In genomic region chr22:19062139-19062789, GRCh38 we compare ENCODE assay signal across 24 cellular contexts. TPM values are rescaled to one million over a fixed set of nuclear protein-coding genes. Genes with fewer than 3 reads are reported as not detected.
A peak's percentile ranks its signal among the peaks of the same experiment; 100 is the strongest.
DNase-seq lines count a peak whose midpoint lies in the region; ATAC-seq, FAIRE-seq and TF ChIP-seq lines count a peak whose summit lies in the region.
"Had no signal": no experiment of that assay in that cellular context is flagged by ENCODE, and none has a peak within 500 bp of the region (broad histone marks: within the 10 kb centered on the region; RNA-seq: fewer than 3 reads in every experiment).

No MANE protein-coding gene starts in this region.

- H3K4me3 Mint-ChIP-seq in activated CD8-positive, alpha-beta memory T cell treated with anti-CD3 and anti-CD28 coated beads, Interleukin-2, amount 10 ng/mL, durations not matched to agents 7 days and 5 days: no peak overlapping the region
- H3K4me3 Mint-ChIP-seq: T-helper 1 cell treated with Interleukin-12 subunit alpha and Interleukin-12 subunit beta and Interleukin-4 antibody, amounts not matched to agents 30 μg/mL and 1 μg/mL, for 36 hours; WTC11 had no signal

- no peak for TF ChIP-seq EP300 in HepG2 (IDR thresholded peaks at IDR 0.05; ENCODE audit: low read depth in 2 of 2, low read length in 2 of 2)
- TF ChIP-seq EP300 in HepG2 (CRISPR knock-in tag; IDR thresholded peaks at IDR 0.05; ENCODE audit: borderline replicate concordance): no peak

- H3K4me2 ChIP-seq in HepG2 (ENCODE audit: low read depth, low read length): no peak overlapping the region
- H3K4me2 ChIP-seq: A549, BLaER1 had no signal

- no TSS peak for BruUV-seq in HepG2 (replicated peaks; lab: Mats Ljungman, UMichigan)

- H3K27ac ChIP-seq in HepG2 (ENCODE audit: extremely low read length, insufficient read depth, low read length): no peak overlapping the region
- no peak overlapping the region for H3K27ac ChIP-seq in spleen
- H3K27ac ChIP-seq: A549, BLaER1, ovary, SJCRH30 had no signal

- H3K79me2 ChIP-seq in HepG2 (ENCODE audit: insufficient read depth, low read length): no peaks in the 10 kb centered on the region

- CTCF ChIA-PET in activated CD8-positive, alpha-beta memory T cell treated with anti-CD3 and anti-CD28 coated beads, Interleukin-2, amount 10 ng/mL, durations not matched to agents 7 days and 5 days (lab: Charles Lee): no interaction called here
- CTCF ChIA-PET in HepG2 (lab: Yijun Ruan, JAX; ENCODE audit: low intra/inter-chr PET ratio, low total read pairs): no interaction called here

- ATAC-seq in activated CD8-positive, alpha-beta memory T cell treated with anti-CD3 and anti-CD28 coated beads, Interleukin-2, amount 10 ng/mL, durations not matched to agents 7 days and 5 days: no peak
- ATAC-seq in HepG2 (no peak), HG03457 (IDR thresholded peaks at IDR 0.05; ENCODE audit: unreplicated experiment) (no peak)
- ATAC-seq: A549, GM12878, WTC11 had no signal

- H3K9me3 ChIP-seq in HepG2 (ENCODE audit: low read length): no peaks in the 10 kb centered on the region
- H3K9me3 ChIP-seq in spleen: no peaks in the 10 kb centered on the region
- H3K9me3 ChIP-seq: A549, BLaER1, ovary, SJCRH30 had no signal

- H2AFZ ChIP-seq in HepG2 (ENCODE audit: low read length): no peak overlapping the region

- H3K4me3 ChIP-seq in HepG2 (replicated peaks in 1 of 3; ENCODE audit: insufficient read depth in 1 of 3, low read depth in 2 of 3, low read length in 3 of 3) (no peak overlapping the region), spleen (no peak overlapping the region)
- H3K4me3 ChIP-seq: A549, BLaER1, GM12878, ovary, SJCRH30 had no signal

- POLR2A ChIA-PET in HepG2 (lab: Yijun Ruan, JAX): no interaction called here

- no peak overlapping the region for H3K27ac Mint-ChIP-seq in activated CD8-positive, alpha-beta memory T cell treated with anti-CD3 and anti-CD28 coated beads, Interleukin-2, amount 10 ng/mL, durations not matched to agents 7 days and 5 days
- H3K27ac Mint-ChIP-seq: activated T-helper 2 cell treated with anti-CD3 and anti-CD28 coated beads, Interferon-gamma antibody, Interleukin-2, Interleukin-4, amounts not matched to agents 10 μg/mL and 5 μg/mL and 100 μg/mL, durations not matched to agents 14 hours and 24 hours and 36 hours; T-helper 1 cell treated with Interleukin-12 subunit alpha and Interleukin-12 subunit beta and Interleukin-4 antibody, amounts not matched to agents 30 μg/mL and 1 μg/mL, for 36 hours; WTC11 had no signal

- TF ChIP-seq POLR2A in HepG2 (IDR thresholded peaks at IDR 0.05; ENCODE audit: insufficient read depth in 1 of 2, low read depth in 2 of 2, low read length in 2 of 2): no peak
- TF ChIP-seq POLR2A in spleen (IDR thresholded peaks at IDR 0.05): no peak

- H3K9ac ChIP-seq in HepG2 (ENCODE audit: insufficient read depth, low read depth, low read length): no peak overlapping the region
- H3K9ac ChIP-seq: BLaER1 had no signal

- TF ChIP-seq CTCF in HepG2 (CRISPR knock-in tag; IDR thresholded peaks at IDR 0.05) (no peak), spleen (IDR thresholded peaks at IDR 0.05 in 8 of 11, conservative IDR thresholded peaks at IDR 0.05 in 3 of 11) (no peak)

- intact Hi-C loops in HepG2 (cut with micrococcal nuclease; ENCODE audit: unreplicated experiment) (no loop called here), spleen (cut with DNase I; ENCODE audit: low total_unique reads) (no loop called here)

- TF ChIP-seq RAD21 in HepG2 (CRISPR knock-in tag; IDR thresholded peaks at IDR 0.05): no peak

- no peaks in the 10 kb centered on the region for H4K20me1 ChIP-seq in HepG2 (ENCODE audit: insufficient read depth, low read length)

- DNase-seq in activated effector memory CD4-positive, alpha-beta T cell treated with anti-CD3 and anti-CD28 coated beads, Interleukin-2, amount 50 U/mL, for 16 hours: peak; percentile 28
- no peak for DNase-seq in activated effector memory CD4-positive, alpha-beta T cell treated with Interleukin-2 at 50 U/mL for 16 hours
- peak; percentile 11 for DNase-seq in activated CD8-positive, alpha-beta memory T cell treated with anti-CD3 and anti-CD28 coated beads, Interleukin-2, amount 10 ng/mL, durations not matched to agents 7 days and 5 days
- no peak for DNase-seq in HepG2 (ENCODE audit: low spot score)
- DNase-seq in spleen: peak; percentile 63
- DNase-seq in NCI-H1092 treated with DMSO at 0.1 percent for 48 hours (lab: John Stamatoyannopoulos, UW): no peak
- DNase-seq in activated CD4-positive, alpha-beta T cell treated with anti-CD3 and anti-CD28 coated beads, Interleukin-2, amount 50 U/mL, for 48 hours: no peak
- DNase-seq: amniotic stem cell; effector memory CD4-positive, alpha-beta T cell; GF-D8; GOT3; NCI-H146; NCI-H748 treated with DMSO at 0.1 percent for 48 hours; ovary; SJCRH30 had no signal

- no peaks in the 10 kb centered on the region for H3K4me1 Mint-ChIP-seq in activated CD8-positive, alpha-beta memory T cell treated with anti-CD3 and anti-CD28 coated beads, Interleukin-2, amount 10 ng/mL, durations not matched to agents 7 days and 5 days
- H3K4me1 Mint-ChIP-seq: WTC11 had no signal

- FAIRE-seq in HepG2 (lab: Jason Lieb, UNC): no peak
- FAIRE-seq: A549, GM12878, GM19239, urothelium cell line had no signal

- 82% methylated on average over 10 of the region's 11 CpGs for WGBS in HepG2 (ENCODE audit: low lambda C conversion rate)
- WGBS in spleen, 5 donors: 71 to 85% (median 84%) methylated on average over 11 of the region's 11 CpGs

- H3K36me3 ChIP-seq in HepG2 (replicated peaks in 1 of 2; ENCODE audit: control insufficient read depth in 1 of 2, insufficient read depth in 2 of 2, low read length in 2 of 2): peaks cover 33 to 88% of the 10 kb centered on the region in 2 experiments
- H3K36me3 ChIP-seq in spleen: peaks cover 0 to 100% (median 95%) of the 10 kb centered on the region in 6 donors
- H3K36me3 ChIP-seq: ovary had no signal

- H3K27me3 Mint-ChIP-seq in activated CD8-positive, alpha-beta memory T cell treated with anti-CD3 and anti-CD28 coated beads, Interleukin-2, amount 10 ng/mL, durations not matched to agents 7 days and 5 days: no peaks in the 10 kb centered on the region

- H3K27me3 ChIP-seq in HepG2 (ENCODE audit: control insufficient read depth in 1 of 2, insufficient read depth in 2 of 2, low read length in 2 of 2) (no peaks in the 10 kb centered on the region), spleen (replicated peaks in 1 of 7) (no peaks in the 10 kb centered on the region)
- H3K27me3 ChIP-seq: BLaER1, ovary, SJCRH30 had no signal

- no peaks in the 10 kb centered on the region for H3K9me3 Mint-ChIP-seq in activated CD8-positive, alpha-beta memory T cell treated with anti-CD3 and anti-CD28 coated beads, Interleukin-2, amount 10 ng/mL, durations not matched to agents 7 days and 5 days (ENCODE audit: low read depth)
- H3K9me3 Mint-ChIP-seq: activated T-helper 2 cell treated with anti-CD3 and anti-CD28 coated beads, Interferon-gamma antibody, Interleukin-2, Interleukin-4, amounts not matched to agents 10 μg/mL and 5 μg/mL and 100 μg/mL, durations not matched to agents 14 hours and 24 hours and 36 hours; T-helper 1 cell treated with Interleukin-12 subunit alpha and Interleukin-12 subunit beta and Interleukin-4 antibody, amounts not matched to agents 30 μg/mL and 1 μg/mL, for 36 hours; WTC11 had no signal

- H3K4me1 ChIP-seq in HepG2 (ENCODE audit: insufficient read depth, low read length) (peaks cover 11% of the 10 kb centered on the region; the same call in 1 of the 2 replicates), spleen (no peaks in the 10 kb centered on the region)
- H3K4me1 ChIP-seq: BLaER1, SJCRH30 had no signal

- H3K36me3 Mint-ChIP-seq in activated CD8-positive, alpha-beta memory T cell treated with anti-CD3 and anti-CD28 coated beads, Interleukin-2, amount 10 ng/mL, durations not matched to agents 7 days and 5 days: peaks cover 35% of the 10 kb centered on the region

- in situ Hi-C loops in HepG2 (cut with HindIII; ENCODE audit: extremely low pct_ligation_motif_present, low pct_unique_long_range_greater_than_20kb): no loop called here

TF ChIP-seq in HepG2, 621 proteins besides CTCF, POLR2A, EP300 and RAD21 (continues in another document):
- TF ChIP-seq SP1 (IDR thresholded peaks at IDR 0.05) (no peak), SP1 (CRISPR knock-in tag; IDR thresholded peaks at IDR 0.05) (no peak), ZNF780A (CRISPR knock-in tag; IDR thresholded peaks at IDR 0.05) (no peak), SRSF9 (IDR thresholded peaks at IDR 0.05; ENCODE audit: borderline replicate concordance, insufficient read depth, low read depth, low read length, poor library complexity, severe bottlenecking) (no peak), FOXK1 (CRISPR knock-in tag; IDR thresholded peaks at IDR 0.05; ENCODE audit: borderline replicate concordance, low read depth) (no peak), RBM22 (optimal IDR thresholded peaks at IDR 0.05; ENCODE audit: low read length) (peak; percentile 21), SATB2 (CRISPR knock-in tag; IDR thresholded peaks at IDR 0.05) (no peak)

RNA-seq across cellular contexts. Expression of gene DGCR2, which starts 59.9 kb away (rescaled TPM):
- 10 to 100 TPM; 27.8 TPM for total RNA-seq in activated CD8-positive, alpha-beta memory T cell treated with anti-CD3 and anti-CD28 coated beads, Interleukin-2, amount 10 ng/mL, durations not matched to agents 7 days and 5 days
- total RNA-seq in HepG2 (2016; rRNA removed; fragmentation: Illumina TruSeq; extraction: Trizol) (13.1 and 35.3 TPM in 2 replicates), spleen (10 to 100 TPM; 40.4 to 60.7 (median 51.3) TPM)
- 3.2 and 3.3 TPM in 2 replicates for total RNA-seq in HepG2 (2016; cell fraction: cytosol; rRNA removed; fragmentation: Illumina TruSeq; extraction: Trizol; ENCODE audit: low read depth)
- 11.4 and 34.3 TPM in 2 replicates for total RNA-seq in HepG2 (2016; cell fraction: insoluble cytoplasmic fraction; rRNA removed; fragmentation: Illumina TruSeq; extraction: Trizol)
- total RNA-seq in HepG2 (2016; cell fraction: membrane; rRNA removed; fragmentation: Illumina TruSeq; extraction: Trizol): 7.2 and 7.5 TPM in 2 replicates
- 34.8 and 37.6 TPM in 2 replicates for total RNA-seq in HepG2 (2016; cell fraction: nucleus; rRNA removed; fragmentation: Illumina TruSeq; extraction: Trizol)
- polyA plus RNA-seq in HepG2 (2011; rRNA removed) (23.1 and 27.6 TPM in 2 replicates), spleen (10 to 100 TPM in 2 of 3 donors, 1 to 10 TPM in 1; 9.5 to 26.0 (median 11.8) TPM)
- polyA plus RNA-seq in HepG2 (2011; cell fraction: cytosol; rRNA removed): 25.5 and 27.7 TPM in 2 replicates
- 29.9 and 34.4 TPM in 2 replicates for polyA plus RNA-seq in HepG2 (2011; cell fraction: nucleus; rRNA removed)
- polyA plus RNA-seq in HepG2 (2012): 25.6 and 27.4 TPM in 2 replicates
- polyA plus RNA-seq in HepG2 (2016; cell fraction: cytosol; fragmentation: Illumina TruSeq; extraction: Trizol; ENCODE audit: low read depth): 1.5 TPM in 2 replicates
- polyA plus RNA-seq in HepG2 (2016; cell fraction: insoluble cytoplasmic fraction; fragmentation: Illumina TruSeq; extraction: Trizol; ENCODE audit: low read depth): 10.5 and 13.9 TPM in 2 replicates
- 3.2 and 3.5 TPM in 2 replicates for polyA plus RNA-seq in HepG2 (2016; cell fraction: membrane; fragmentation: Illumina TruSeq; extraction: Trizol; ENCODE audit: low read depth)
- polyA plus RNA-seq in HepG2 (2016; cell fraction: nucleus; fragmentation: Illumina TruSeq; extraction: Trizol; ENCODE audit: insufficient read depth, low read depth): 46.9 and 47.1 TPM in 2 replicates
- polyA minus RNA-seq in HepG2 (2011; rRNA and poly(A)+ RNA removed; ENCODE audit: low replicate concordance): 21.9 and 57.1 TPM in 2 replicates
- 20.8 and 23.5 TPM in 2 replicates for polyA minus RNA-seq in HepG2 (2011; cell fraction: cytosol; rRNA and poly(A)+ RNA removed)
- 18.0 and 21.3 TPM in 2 replicates for polyA minus RNA-seq in HepG2 (2011; cell fraction: nucleus; rRNA and poly(A)+ RNA removed)

Comparison
In these comparisons a context has a peak if more than half of its experiments do, and no peak if none do; other contexts are left out.
1. DNase-seq: peak in activated effector memory CD4-positive, alpha-beta T cell treated with anti-CD3 and anti-CD28 coated beads, Interleukin-2, amount 50 U/mL, for 16 hours (single experiment), activated CD8-positive, alpha-beta memory T cell treated with anti-CD3 and anti-CD28 coated beads, Interleukin-2, amount 10 ng/mL, durations not matched to agents 7 days and 5 days (single experiment) and spleen (single experiment); none in activated effector memory CD4-positive, alpha-beta T cell treated with Interleukin-2 at 50 U/mL for 16 hours (single experiment), HepG2 (single experiment), NCI-H1092 treated with DMSO at 0.1 percent for 48 hours (single experiment) and activated CD4-positive, alpha-beta T cell treated with anti-CD3 and anti-CD28 coated beads, Interleukin-2, amount 50 U/mL, for 48 hours (0 of 2).